Comparison of ENCODE assay signal across 8 cellular contexts in genomic region chr4:108118505-108118904, GRCh38. TPM values are rescaled to one million over a fixed set of nuclear protein-coding genes. Genes with fewer than 3 reads are reported as not detected.
DNase-seq lines count a peak whose midpoint lies in the region; ATAC-seq and TF ChIP-seq lines count a peak whose summit lies in the region.

No MANE protein-coding gene starts in this region.

- intact Hi-C loops in OCI-LY7 (cut with micrococcal nuclease; ENCODE audit: unreplicated experiment): loop anchor here (2.0 kb wide), 1 partner anchor 88 kb away; no protein-coding TSS in a partner anchor

- H3K36me3 ChIP-seq in OCI-LY7 (ENCODE audit: insufficient read depth, low read length) (peaks cover 79% of the 10 kb centered on the region), mesodermal cell (ENCODE audit: control insufficient read depth, insufficient read depth, low read length) (peaks cover 9% of the 10 kb centered on the region)

- no TSS peak for BruUV-seq in OCI-LY7 (replicated peaks; lab: Mats Ljungman, UMichigan)

- peaks cover 77% of the 10 kb centered on the region for H3K4me1 ChIP-seq in OCI-LY7 (ENCODE audit: insufficient read depth, low read length, poor library complexity, severe bottlenecking)
- peaks cover 43% of the 10 kb centered on the region for H3K4me1 ChIP-seq in mesodermal cell (ENCODE audit: control insufficient read depth, insufficient read depth, low read length, poor library complexity, severe bottlenecking)

- peaks cover 25% of the 10 kb centered on the region; the same call in 1 of the 2 replicates for H4K20me1 ChIP-seq in OCI-LY7 (ENCODE audit: insufficient read depth, low read length)

- H2AFZ ChIP-seq in OCI-LY7 (ENCODE audit: low read length): no peak overlapping the region

- peaks cover 99% of the 10 kb centered on the region for H3K79me2 ChIP-seq in OCI-LY7 (ENCODE audit: insufficient read depth, low read depth, low read length)

- TF ChIP-seq CTCF in OCI-LY7 (conservative IDR thresholded peaks at IDR 0.05; ENCODE audit: low read length): no peak

- CTCF ChIA-PET in OCI-LY7 (lab: Charles Lee; ENCODE audit: unreplicated experiment): interaction anchor here (0.6 kb wide), 1 partner anchor 16 kb away, joined by 3 read pairs; no protein-coding TSS in a partner anchor

- WGBS in mesodermal cell (ENCODE audit: insufficient coverage in 2 of 2), 2 experiments: no CpG with 5 or more reads among the region's 3 CpGs

- no peaks in the 10 kb centered on the region for H3K9me2 ChIP-seq in OCI-LY7 (ENCODE audit: insufficient read depth, low read length)

- H3K27ac ChIP-seq in OCI-LY7 (ENCODE audit: low read depth, low read length, poor library complexity, severe bottlenecking): peak overlapping the region; percentile 0
- H3K27ac ChIP-seq in mesodermal cell (ENCODE audit: low read depth, low read length, severe bottlenecking): peak overlapping the region; percentile 39

- H3K9me3 ChIP-seq in OCI-LY7 (ENCODE audit: low read length): no peaks in the 10 kb centered on the region
- no peaks in the 10 kb centered on the region for H3K9me3 ChIP-seq in mesodermal cell (ENCODE audit: control insufficient read depth, low read length)

- H3K4me2 ChIP-seq in OCI-LY7 (ENCODE audit: low read length): peak overlapping the region; percentile 67; the same call in 1 of the 2 replicates

- DNase-seq in DMS53 (lab: John Stamatoyannopoulos, UW): peak; percentile 86
- peak; percentile 20 for DNase-seq in OCI-LY7 (ENCODE audit: low spot score)
- no peak for DNase-seq in HK-2 (ENCODE audit: unreplicated experiment)
- no peak for DNase-seq in stimulated activated CD4-positive, alpha-beta T cell treated with anti-CD3 and anti-CD28 coated beads, Interleukin-12 subunit alpha, Interleukin-12 subunit beta, amount 100 ng/mL, for 4 hours
- no peak for DNase-seq in NK-92 treated with Interleukin-12 subunit alpha and Interleukin-12 subunit beta, amount 100 ng/mL, for 24 hours (lab: John Stamatoyannopoulos, UW)

- no peak overlapping the region for H3K4me3 ChIP-seq in OCI-LY7 (ENCODE audit: low read depth, low read length, poor library complexity, severe bottlenecking)
- no peak overlapping the region for H3K4me3 ChIP-seq in mesodermal cell (ENCODE audit: extremely low read depth, insufficient read depth, low read length, poor library complexity, severe bottlenecking)

- ATAC-seq in GM19351 (IDR thresholded peaks at IDR 0.05; ENCODE audit: unreplicated experiment): peak; percentile 88
- ATAC-seq in HG03159 (IDR thresholded peaks at IDR 0.05; ENCODE audit: unreplicated experiment): peak; percentile 89

- POLR2A ChIA-PET in OCI-LY7 (lab: Charles Lee): interaction anchor here (1.0 to 10.3 kb wide), 7 partner anchors 9 to 83 kb away, joined by 3 to 97 read pairs (median 4); no protein-coding TSS in a partner anchor

RNA-seq across cellular contexts. Expression of gene LEF1, which starts 50.2 kb away (rescaled TPM):
- 173 and 207 TPM in 2 replicates for total RNA-seq in OCI-LY7 (2014; rRNA removed; shearing (Covaris generic))
- 223 and 306 TPM in 2 replicates for total RNA-seq in OCI-LY7 (2022)
- polyA plus RNA-seq in mesodermal cell (2013, experiment 1 of 2): 149 TPM
- polyA plus RNA-seq in mesodermal cell (2013, experiment 2 of 2): 176 TPM

Comparison
In these comparisons a context has a peak if more than half of its experiments do, and no peak if none do; other contexts are left out.
1. DNase-seq: peak in DMS53 (single experiment) and OCI-LY7 (single experiment); none in HK-2 (single experiment), stimulated activated CD4-positive, alpha-beta T cell treated with anti-CD3 and anti-CD28 coated beads, Interleukin-12 subunit alpha, Interleukin-12 subunit beta, amount 100 ng/mL, for 4 hours (single experiment) and NK-92 treated with Interleukin-12 subunit alpha and Interleukin-12 subunit beta, amount 100 ng/mL, for 24 hours (single experiment).